In genomic region chr5:134177197-134178171, GRCh38 we compare ENCODE assay signal across 1 cellular context.
TF ChIP-seq lines count a peak whose summit lies in the region.

No MANE protein-coding gene starts in this region.

TF ChIP-seq in K562, 482 proteins besides CTCF, POLR2A, EP300 and RAD21 (continued from another document and continues in another):
- 0 out of 2 replicates have a peak, but pooled peaks have one; percentile 22 for TF ChIP-seq NKRF (IDR thresholded peaks at IDR 0.05; ENCODE audit: borderline replicate concordance)
- no peak for TF ChIP-seq GTF2F1 (IDR thresholded peaks at IDR 0.05; ENCODE audit: low read depth, low read length)
- TF ChIP-seq NFATC3 (IDR thresholded peaks at IDR 0.05): no peak
- TF ChIP-seq AFF4 (CRISPR knock-in tag; IDR thresholded peaks at IDR 0.05): no peak
- TF ChIP-seq IRF1 (CRISPR knock-in tag; IDR thresholded peaks at IDR 0.05; ENCODE audit: borderline replicate concordance): no peak
- TF ChIP-seq ETV1 (tag; conservative IDR thresholded peaks at IDR 0.05; ENCODE audit: low read depth): no peak
- 0 out of 2 replicates have a peak, but pooled peaks have one; percentile 8 for TF ChIP-seq TFAP4 (CRISPR knock-in tag; IDR thresholded peaks at IDR 0.05; ENCODE audit: borderline replicate concordance)
- peak; percentile 57; the same call in 1 of the 2 replicates for TF ChIP-seq BHLHE40 (IDR thresholded peaks at IDR 0.05; ENCODE audit: low read length)
- TF ChIP-seq ETV6 (IDR thresholded peaks at IDR 0.05; ENCODE audit: borderline replicate concordance in 1 of 2, low read depth in 2 of 2, low read length in 1 of 2): no peak
- no peak for TF ChIP-seq ETV6 (CRISPR knock-in tag; IDR thresholded peaks at IDR 0.05; ENCODE audit: borderline replicate concordance)
- no peak for TF ChIP-seq NR2C2 (CRISPR knock-in tag; IDR thresholded peaks at IDR 0.05)
- peak; percentile 57; the same call in 1 of the 2 replicates for TF ChIP-seq NR2C2 (tag; IDR thresholded peaks at IDR 0.05)
- no peak for TF ChIP-seq SREBF2 (CRISPR knock-in tag; IDR thresholded peaks at IDR 0.05)
- no peak for TF ChIP-seq ZHX1 (conservative IDR thresholded peaks at IDR 0.05; ENCODE audit: low read length)
- no peak for TF ChIP-seq TRIM24 (IDR thresholded peaks at IDR 0.05)
- TF ChIP-seq SNRNP70 (optimal IDR thresholded peaks at IDR 0.05; ENCODE audit: low read depth, low read length): no peak
- no peak for TF ChIP-seq HES1 (IDR thresholded peaks at IDR 0.05; ENCODE audit: low read depth)
- TF ChIP-seq ZBTB12 (CRISPR knock-in tag; IDR thresholded peaks at IDR 0.05): no peak
- TF ChIP-seq ZNF436 (CRISPR knock-in tag; IDR thresholded peaks at IDR 0.05): no peak
- no peak for TF ChIP-seq SRSF9 (IDR thresholded peaks at IDR 0.05; ENCODE audit: borderline replicate concordance, low read depth, low read length)
- TF ChIP-seq POLR2AphosphoS5 (IDR thresholded peaks at IDR 0.05; ENCODE audit: control insufficient read depth, insufficient read depth, low read depth, low read length): no peak
- 0 out of 2 replicates have a peak, but pooled peaks have one; percentile 49 for TF ChIP-seq MYNN (IDR thresholded peaks at IDR 0.05)
- no peak for TF ChIP-seq MYNN (CRISPR knock-in tag; IDR thresholded peaks at IDR 0.05)
- TF ChIP-seq HDAC2 (IDR thresholded peaks at IDR 0.05): no peak
- TF ChIP-seq ARID2 (IDR thresholded peaks at IDR 0.05): no peak
- TF ChIP-seq SUPT5H (IDR thresholded peaks at IDR 0.05): no peak
- no peak for TF ChIP-seq BCOR (IDR thresholded peaks at IDR 0.05)
- no peak for TF ChIP-seq THAP7 (CRISPR knock-in tag; IDR thresholded peaks at IDR 0.05)
- peak; percentile 38 for TF ChIP-seq USF2 (CRISPR knock-in tag; IDR thresholded peaks at IDR 0.05)
- TF ChIP-seq JUND (IDR thresholded peaks at IDR 0.05; ENCODE audit: borderline replicate concordance, low read depth, low read length): 0 out of 2 replicates have a peak, but pooled peaks have one; percentile 17
- no peak for TF ChIP-seq JUND (tag; IDR thresholded peaks at IDR 0.05; ENCODE audit: borderline replicate concordance, low read depth, low read length)
- TF ChIP-seq POLR3A (IDR thresholded peaks at IDR 0.05; ENCODE audit: borderline replicate concordance, extremely low read depth, insufficient read depth, insufficient read length): no peak
- no peak for TF ChIP-seq ZFX (CRISPR knock-in tag; IDR thresholded peaks at IDR 0.05)
- no peak for TF ChIP-seq RBM22 (IDR thresholded peaks at IDR 0.05; ENCODE audit: low read depth, low read length, poor library complexity, severe bottlenecking)
- TF ChIP-seq SMAD3 (CRISPR knock-in tag; conservative IDR thresholded peaks at IDR 0.05): no peak
- TF ChIP-seq BCLAF1 (IDR thresholded peaks at IDR 0.05; ENCODE audit: borderline replicate concordance in 1 of 2, control insufficient read depth in 1 of 2, low read depth in 2 of 2, low read length in 1 of 2): no peak
